ENCODE assay signal across 17 cellular contexts in genomic region chr2:7849027-7849426, GRCh38.
"Had no signal": no experiment of that assay in that cellular context is flagged by ENCODE, and none has a peak within 500 bp of the region (broad histone marks: within the 10 kb centered on the region; RNA-seq: fewer than 3 reads in every experiment).

No MANE protein-coding gene starts in this region.

- H3K27ac Mint-ChIP-seq: dendritic cell treated with granulocyte-macrophage colony-stimulating factor and Interleukin-4, amounts not matched to agents 40 ng/mL and 50 ng/mL, for 4 days; T-cell had no signal

- H3K27ac ChIP-seq: heart right ventricle, left lung, psoas muscle, tibial nerve, uterus had no signal

- H3K36me3 Mint-ChIP-seq: activated naive CD8-positive, alpha-beta T cell; naive thymus-derived CD4-positive, alpha-beta T cell; T-cell had no signal

- H3K4me3 Mint-ChIP-seq: activated naive CD8-positive, alpha-beta T cell; dendritic cell treated with granulocyte-macrophage colony-stimulating factor and Interleukin-4, amounts not matched to agents 40 ng/mL and 50 ng/mL, for 4 days; T-cell had no signal

- H3K9me3 ChIP-seq: heart right ventricle, left lung, psoas muscle, tibial nerve, uterus had no signal

- DNase-seq: activated CD4-positive, alpha-beta T cell treated with anti-CD3 and anti-CD28 coated beads, Interleukin-2, amount 50 U/mL, for 4 hours; effector CD8-positive, alpha-beta T cell; heart right ventricle; left lung; naive thymus-derived CD4-positive, alpha-beta T cell; psoas muscle; right cardiac atrium; stimulated activated CD4-positive, alpha-beta T cell treated with anti-CD3 and anti-CD28 coated beads, Interleukin-2, amount 100 ng/mL, for 24 hours; stimulated activated naive CD4-positive, alpha-beta T cell treated with Interleukin-2 at 50 U/mL for 16 hours; T-cell; T1000; uterus had no signal

- ATAC-seq: esophagus mucosa; left lung; naive thymus-derived CD4-positive, alpha-beta T cell; psoas muscle; T-cell had no signal

- H3K36me3 ChIP-seq: cardiac muscle cell, heart right ventricle, left lung, tibial nerve, uterus had no signal

- H3K4me1 ChIP-seq: left lung, psoas muscle, uterus had no signal

- H3K4me3 ChIP-seq: cardiac muscle cell, heart right ventricle, left lung, psoas muscle, tibial nerve, uterus had no signal

- H3K27me3 Mint-ChIP-seq: activated naive CD8-positive, alpha-beta T cell; T-cell had no signal

- H3K27me3 ChIP-seq: cardiac muscle cell, heart right ventricle, left lung, tibial nerve, uterus had no signal

- H3K9me3 Mint-ChIP-seq: dendritic cell treated with granulocyte-macrophage colony-stimulating factor and Interleukin-4, amounts not matched to agents 40 ng/mL and 50 ng/mL, for 4 days; naive thymus-derived CD4-positive, alpha-beta T cell; T-cell had no signal
